Comparison of ENCODE assay signal across 9 cellular contexts in the genomic region with DNA sequence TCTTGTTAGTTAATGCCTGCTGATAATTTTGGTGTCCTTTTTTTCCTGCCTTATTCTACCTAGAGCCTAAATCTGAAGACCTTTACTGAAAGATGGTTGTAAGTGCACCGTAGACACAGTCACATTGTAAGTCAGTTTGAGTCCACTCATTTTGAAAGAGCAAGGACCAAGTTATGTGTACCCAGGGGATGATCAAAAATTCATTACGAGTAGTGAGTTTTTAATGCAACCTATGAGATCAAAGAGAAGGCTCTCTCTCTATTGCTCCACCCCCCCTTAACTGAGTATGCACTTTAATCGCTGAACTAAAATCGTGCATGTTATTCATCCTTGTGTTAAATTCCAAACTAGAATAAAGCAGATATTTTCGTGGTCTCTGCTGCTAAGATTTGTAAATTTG. TPM values are rescaled to one million over a fixed set of nuclear protein-coding genes. Genes with fewer than 3 reads are reported as not detected.
DNase-seq lines count a peak whose midpoint lies in the region; FAIRE-seq and TF ChIP-seq lines count a peak whose summit lies in the region.
"Had no signal": no experiment of that assay in that cellular context is flagged by ENCODE, and none has a peak within 500 bp of the region (broad histone marks: within the 10 kb centered on the region; RNA-seq: fewer than 3 reads in every experiment).

No MANE protein-coding gene starts in this region.

- intact Hi-C loops in posterior vena cava (cut with DNase I), result no loop called here

- H3K4me2 ChIP-seq in astrocyte (ENCODE audit: low read length), result peak overlapping the region; percentile 98

- H3K4me1 ChIP-seq in astrocyte (ENCODE audit: insufficient read depth, low read length) (no peaks in the 10 kb centered on the region), muscle layer of colon (ENCODE audit: insufficient read depth, low read length) (peaks cover 23% of the 10 kb centered on the region)

- H3K9me3 ChIP-seq in astrocyte (ENCODE audit: insufficient read depth, low read depth, low read length) (no peaks in the 10 kb centered on the region), muscle layer of colon (ENCODE audit: low read length) (no peaks in the 10 kb centered on the region)

- H3K36me3 ChIP-seq in BJ (ENCODE audit: control insufficient read depth, insufficient read depth, low read length), result no peaks in the 10 kb centered on the region
- H3K36me3 ChIP-seq in astrocyte (ENCODE audit: insufficient read depth, low read length), result no peaks in the 10 kb centered on the region
- no peaks in the 10 kb centered on the region for H3K36me3 ChIP-seq in muscle layer of colon (ENCODE audit: insufficient read depth, low read length)

- H3K36me3 Mint-ChIP-seq in HFFc6 (ENCODE audit: low read depth), result no peaks in the 10 kb centered on the region
- H3K36me3 Mint-ChIP-seq in astrocyte (ENCODE audit: low read depth, unreplicated experiment), result no peaks in the 10 kb centered on the region

- POLR2A ChIA-PET in BJ (lab: Charles Lee) (no interaction called here), RWPE1 (lab: Yijun Ruan, JAX; ENCODE audit: low non-redundant PET) (interaction anchor here (0.6 kb wide), 1 partner anchor 1487 kb away, joined by 4 read pairs; no protein-coding TSS in a partner anchor)

- H3K27me3 ChIP-seq in BJ (ENCODE audit: control insufficient read depth, insufficient read depth, low read length) (no peaks in the 10 kb centered on the region), astrocyte (ENCODE audit: insufficient read depth, low read length) (no peaks in the 10 kb centered on the region), muscle layer of colon (ENCODE audit: control insufficient read depth in 1 of 2, insufficient read depth in 2 of 2, low read length in 2 of 2) (no peaks in the 10 kb centered on the region)

- H3K27ac ChIP-seq in astrocyte (ENCODE audit: low read depth, low read length) (no peak overlapping the region), muscle layer of colon (ENCODE audit: low read depth, low read length) (no peak overlapping the region), RWPE1 (no peak overlapping the region)

- no peak overlapping the region for H2AFZ ChIP-seq in astrocyte (ENCODE audit: low read depth, low read length)

- H3K4me3 Mint-ChIP-seq in HFFc6, result peak overlapping the region; percentile 99
- H3K4me3 Mint-ChIP-seq in astrocyte (ENCODE audit: unreplicated experiment), result peak overlapping the region; percentile 99

- H3K9ac ChIP-seq in astrocyte (ENCODE audit: low read length), result peak overlapping the region; percentile 61
- H3K9ac ChIP-seq in muscle layer of colon (ENCODE audit: low read length), result no peak overlapping the region

- TF ChIP-seq CTCF in BJ (IDR thresholded peaks at IDR 0.05; ENCODE audit: insufficient read depth, low read depth, low read length), result no peak
- TF ChIP-seq CTCF in HFFc6 (IDR thresholded peaks at IDR 0.05), result no peak
- no peak for TF ChIP-seq CTCF in astrocyte (IDR thresholded peaks at IDR 0.05; ENCODE audit: insufficient read depth, low read depth, low read length)
- no peak for TF ChIP-seq CTCF in RWPE1 (conservative IDR thresholded peaks at IDR 0.05; ENCODE audit: low read depth)

- H3K27ac Mint-ChIP-seq in HFFc6 (peak overlapping the region; percentile 10; the same call in 1 of the 2 replicates), astrocyte (ENCODE audit: unreplicated experiment) (no peak overlapping the region)

- H3K4me1 Mint-ChIP-seq in HFFc6 (ENCODE audit: low read depth) (peaks cover 31% of the 10 kb centered on the region), astrocyte (ENCODE audit: low read depth, unreplicated experiment) (peaks cover 14% of the 10 kb centered on the region)

- H3K27me3 Mint-ChIP-seq in HFFc6 (ENCODE audit: insufficient read depth), result peaks cover 2% of the 10 kb centered on the region; the same call in 1 of the 2 replicates
- H3K27me3 Mint-ChIP-seq in astrocyte (ENCODE audit: low read depth, unreplicated experiment), result no peaks in the 10 kb centered on the region

- DNase-seq in BJ (ENCODE audit: low read depth) (no peak), HFFc6 (peak; percentile 10), astrocyte (ENCODE audit: low read depth) (no peak), posterior vena cava (ENCODE audit: low spot score) (no peak), iPS-NIHi11 (ENCODE audit: low spot score) (no peak), RWPE1 (ENCODE audit: low spot score) (no peak), amygdala (lab: John Stamatoyannopoulos, UW) (no peak)

- no peak for FAIRE-seq in astrocyte (lab: Jason Lieb, UNC)

- H4K20me1 ChIP-seq in astrocyte (ENCODE audit: insufficient read depth, low read length), result peaks cover 34% of the 10 kb centered on the region

- CTCF ChIA-PET in BJ (lab: Yijun Ruan, JAX), result interaction anchor here (0.7 kb wide), 1 partner anchor 23 kb away, joined by 3 read pairs; no protein-coding TSS in a partner anchor
- CTCF ChIA-PET in RWPE1 (lab: Yijun Ruan, JAX), result interaction anchor here (0.6 kb wide), 1 partner anchor 199 kb away, joined by 3 read pairs; no protein-coding TSS in a partner anchor

- peaks cover 60% of the 10 kb centered on the region for H3K79me2 ChIP-seq in astrocyte (ENCODE audit: insufficient read depth, low read length)

- peak overlapping the region; percentile 10 for H3K4me3 ChIP-seq in BJ (ENCODE audit: low read depth, low read length)
- H3K4me3 ChIP-seq in astrocyte (ENCODE audit: insufficient read depth, low read depth, low read length), result peak overlapping the region; percentile 87
- peak overlapping the region; percentile 24 to 35 for H3K4me3 ChIP-seq in muscle layer of colon (ENCODE audit: low read depth in 1 of 2, low read length in 2 of 2)
- H3K4me3 ChIP-seq: lung had no signal

- H3K9me3 Mint-ChIP-seq in HFFc6 (no peaks in the 10 kb centered on the region), astrocyte (ENCODE audit: unreplicated experiment) (no peaks in the 10 kb centered on the region)

RNA-seq across cellular contexts. Expression of gene RAP2A, which starts 1.8 kb away (rescaled TPM):
- polyA plus RNA-seq in BJ (2011; rRNA removed), result 8.3 and 10.9 TPM in 2 replicates
- 24.0 and 26.8 TPM in 2 replicates for polyA minus RNA-seq in BJ (2011; rRNA and poly(A)+ RNA removed)
- total RNA-seq in HFFc6 (2021; fragmentation: NEBNext Ultra II Directional; extraction: Animal tissue kit (Norgen Biotek cat#: 25700)), result 10 to 100 TPM; 14.7 to 21.6 (median 18.5) TPM
- total RNA-seq in astrocyte (46.6 and 53.0 TPM in 2 replicates), posterior vena cava (10 to 100 TPM; 34.0 to 42.8 TPM)

Comparison
In these comparisons a context has a peak if more than half of its experiments do, and no peak if none do; other contexts are left out.
1. H3K4me3 ChIP-seq: peak in every context shown above with its lines; median percentile 87 in astrocyte; 30 in muscle layer of colon; 10 in BJ.